10 cellular contexts compared by ENCODE assay signal in the genomic region with DNA sequence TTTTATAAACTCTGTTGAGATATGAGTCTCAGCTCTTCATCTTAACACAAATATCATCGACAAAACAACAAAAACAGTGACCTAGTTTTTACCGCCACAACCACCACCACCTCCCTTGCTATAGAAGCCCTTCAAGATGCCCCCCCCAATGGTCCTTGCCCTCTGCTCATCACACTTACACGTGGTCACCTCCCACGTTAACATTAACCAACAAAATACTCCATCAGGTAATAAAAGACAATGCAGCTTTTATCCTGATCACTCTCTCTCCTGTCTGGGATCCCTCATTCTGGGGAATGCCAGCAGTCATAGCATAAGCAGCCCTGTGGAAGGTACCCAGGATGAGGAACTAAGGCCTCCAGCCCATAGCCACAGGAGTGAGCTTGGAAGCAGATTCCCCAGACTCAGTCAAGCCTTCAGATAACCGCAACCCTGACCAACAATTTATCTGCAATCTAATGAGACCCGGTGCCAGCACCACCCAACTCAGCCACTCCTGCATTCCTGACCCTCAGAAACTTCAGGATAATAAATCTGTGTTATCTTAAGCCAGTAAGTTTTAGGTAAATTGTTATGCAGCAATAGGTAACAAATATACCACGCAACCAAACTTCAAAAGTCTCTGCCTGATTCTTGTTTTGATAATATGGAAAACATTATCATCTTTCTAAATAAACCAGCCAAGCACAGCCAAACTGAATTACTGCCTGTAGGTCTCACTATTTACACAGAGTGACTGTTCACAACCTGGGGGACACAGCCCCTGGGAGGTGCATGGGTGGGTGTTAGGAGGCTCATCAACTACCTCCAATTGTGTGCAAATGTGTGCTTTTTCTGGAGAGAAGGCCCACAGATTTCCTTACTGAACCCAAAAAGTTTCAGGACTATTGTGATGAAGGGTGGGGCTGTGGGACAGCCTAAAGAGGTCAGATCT. TPM values are rescaled to one million over a fixed set of nuclear protein-coding genes. Genes with fewer than 3 reads are reported as not detected.
DNase-seq lines count a peak whose midpoint lies in the region; ATAC-seq and TF ChIP-seq lines count a peak whose summit lies in the region.
"Had no signal": no experiment of that assay in that cellular context is flagged by ENCODE, and none has a peak within 500 bp of the region (broad histone marks: within the 10 kb centered on the region; RNA-seq: fewer than 3 reads in every experiment).

No MANE protein-coding gene starts in this region.

- no peaks in the 10 kb centered on the region for H3K79me2 ChIP-seq in mammary epithelial cell (ENCODE audit: insufficient read depth, low read length)

- H3K27me3 ChIP-seq in BLaER1: no peaks in the 10 kb centered on the region
- H3K27me3 ChIP-seq in mammary epithelial cell (ENCODE audit: insufficient read depth, low read length): no peaks in the 10 kb centered on the region
- no peaks in the 10 kb centered on the region for H3K27me3 ChIP-seq in neutrophil

- in situ Hi-C loops in mammary epithelial cell (cut with MboI; ENCODE audit: low sequenced_read_pairs in 2 of 2): no loop called here

- WGBS in mammary epithelial cell (ENCODE audit: low coverage, missing lambda C conversion rate): 66% methylated on average over 7 of the region's 7 CpGs

- H3K9me3 ChIP-seq in BLaER1 (no peaks in the 10 kb centered on the region), mammary epithelial cell (replicated peaks; ENCODE audit: insufficient read depth, low read length) (no peaks in the 10 kb centered on the region), neutrophil (no peaks in the 10 kb centered on the region)

- dilution Hi-C loops in mammary epithelial cell (cut with HindIII; ENCODE audit: low sequenced_read_pairs): no loop called here

- H3K27me3 Mint-ChIP-seq in activated CD4-positive, alpha-beta memory T cell treated with anti-CD3 and anti-CD28 coated beads, Interleukin-2, amount 10 ng/mL, durations not matched to agents 7 days and 5 days: peaks cover 21% of the 10 kb centered on the region

- POLR2A ChIA-PET in activated CD4-positive, alpha-beta memory T cell treated with anti-CD3 and anti-CD28 coated beads, Interleukin-2, amount 10 ng/mL, durations not matched to agents 7 days and 5 days (lab: Charles Lee): no interaction called here

- H3K4me1 ChIP-seq in BLaER1 (peaks cover 56% of the 10 kb centered on the region), mammary epithelial cell (ENCODE audit: insufficient read depth, low read length) (peaks cover 24% of the 10 kb centered on the region), neutrophil (ENCODE audit: control insufficient read depth in 1 of 2, insufficient read depth in 1 of 2, low read depth in 1 of 2, low read length in 1 of 2) (peaks cover 83 to 90% of the 10 kb centered on the region in 2 experiments)

- no peak for TF ChIP-seq CTCF in mammary epithelial cell (conservative IDR thresholded peaks at IDR 0.05 in 1 of 2, IDR thresholded peaks at IDR 0.05 in 1 of 2; ENCODE audit: extremely low read depth in 1 of 2, insufficient read depth in 1 of 2, low read depth in 1 of 2, low read length in 2 of 2)
- no peak for TF ChIP-seq CTCF in neutrophil (IDR thresholded peaks at IDR 0.05)

- no peaks in the 10 kb centered on the region for H3K36me3 ChIP-seq in BLaER1
- H3K36me3 ChIP-seq in mammary epithelial cell (ENCODE audit: insufficient read depth, low read length): no peaks in the 10 kb centered on the region
- H3K36me3 ChIP-seq in neutrophil: peaks cover 48% of the 10 kb centered on the region

- H3K4me3 Mint-ChIP-seq in activated CD4-positive, alpha-beta memory T cell treated with anti-CD3 and anti-CD28 coated beads, Interleukin-2, amount 10 ng/mL, durations not matched to agents 7 days and 5 days: no peak overlapping the region

- H3K4me3 ChIP-seq in BLaER1: no peak overlapping the region
- H3K4me3 ChIP-seq in mammary epithelial cell (replicated peaks in 1 of 3; ENCODE audit: insufficient read depth in 1 of 3, low read depth in 2 of 3, low read length in 3 of 3): no peak overlapping the region
- peak overlapping the region; percentile 12 to 45 for H3K4me3 ChIP-seq in neutrophil (ENCODE audit: low read depth in 1 of 2, low read length in 1 of 2)

- H4K20me1 ChIP-seq in BLaER1 (no peaks in the 10 kb centered on the region), mammary epithelial cell (ENCODE audit: insufficient read depth, low read length) (no peaks in the 10 kb centered on the region)

- ATAC-seq in GM21723 (IDR thresholded peaks at IDR 0.05; ENCODE audit: unreplicated experiment) (no peak), HG03439 (IDR thresholded peaks at IDR 0.05; ENCODE audit: unreplicated experiment) (no peak)

- no peaks in the 10 kb centered on the region for H3K36me3 Mint-ChIP-seq in activated CD4-positive, alpha-beta memory T cell treated with anti-CD3 and anti-CD28 coated beads, Interleukin-2, amount 10 ng/mL, durations not matched to agents 7 days and 5 days (ENCODE audit: low read depth)

- intact Hi-C loops in mammary epithelial cell (cut with micrococcal nuclease): no loop called here

- peak; percentile 19 for DNase-seq in MV-4-11 (lab: John Stamatoyannopoulos, UW)
- DNase-seq in mammary epithelial cell: peak; percentile 30
- DNase-seq in activated CD4-positive, alpha-beta memory T cell treated with anti-CD3 and anti-CD28 coated beads, Interleukin-2, amount 10 ng/mL, durations not matched to agents 7 days and 5 days: no peak
- DNase-seq in anterior cingulate cortex (lab: John Stamatoyannopoulos, UW): no peak
- DNase-seq: DMS153, NCI-H1436 treated with DMSO at 0.1 percent for 48 hours had no signal

- H3K27ac ChIP-seq in BLaER1 (peak overlapping the region; percentile 72; the same call in 1 of the 2 replicates), mammary epithelial cell (ENCODE audit: insufficient read depth, low read depth, low read length) (no peak overlapping the region), neutrophil (peak overlapping the region; percentile 66)

- H2AFZ ChIP-seq in mammary epithelial cell (ENCODE audit: low read depth, low read length): no peak overlapping the region

- H3K4me1 Mint-ChIP-seq in activated CD4-positive, alpha-beta memory T cell treated with anti-CD3 and anti-CD28 coated beads, Interleukin-2, amount 10 ng/mL, durations not matched to agents 7 days and 5 days: peaks cover 20% of the 10 kb centered on the region

- CTCF ChIA-PET in mammary epithelial cell (lab: Charles Lee; ENCODE audit: low non-redundant PET): no interaction called here
- CTCF ChIA-PET in activated CD4-positive, alpha-beta memory T cell treated with anti-CD3 and anti-CD28 coated beads, Interleukin-2, amount 10 ng/mL, durations not matched to agents 7 days and 5 days (lab: Charles Lee): interaction anchor here (0.6 to 1.6 kb wide), 2 partner anchors 37 to 78 kb away, joined by 3 read pairs; no protein-coding TSS in a partner anchor

- no peaks in the 10 kb centered on the region for H3K9me3 Mint-ChIP-seq in activated CD4-positive, alpha-beta memory T cell treated with anti-CD3 and anti-CD28 coated beads, Interleukin-2, amount 10 ng/mL, durations not matched to agents 7 days and 5 days

- H3K4me2 ChIP-seq in BLaER1 (peak overlapping the region; percentile 86), mammary epithelial cell (ENCODE audit: insufficient read depth, low read depth, low read length) (no peak overlapping the region)

- BruUV-seq in mammary epithelial cell (replicated peaks; lab: Mats Ljungman, UMichigan): no TSS peak

- H3K27ac Mint-ChIP-seq in activated CD4-positive, alpha-beta memory T cell treated with anti-CD3 and anti-CD28 coated beads, Interleukin-2, amount 10 ng/mL, durations not matched to agents 7 days and 5 days: no peak overlapping the region

- H3K9ac ChIP-seq in BLaER1: no peak overlapping the region; the same call in 1 of the 2 replicates
- no peak overlapping the region for H3K9ac ChIP-seq in mammary epithelial cell (ENCODE audit: insufficient read depth, low read length)

RNA-seq across cellular contexts. Expression of a gene that starts 6.1 kb away (rescaled TPM):
- total RNA-seq in mammary epithelial cell: under 1 TPM in 1 of 2 donors, not detected in 1; 0.42 TPM
- 0.01 TPM for polyA plus RNA-seq in mammary epithelial cell
- polyA minus RNA-seq in mammary epithelial cell: not detected
- total RNA-seq in activated CD4-positive, alpha-beta memory T cell treated with anti-CD3 and anti-CD28 coated beads, Interleukin-2, amount 10 ng/mL, durations not matched to agents 7 days and 5 days: 1 to 10 TPM; 1.1 to 1.7 TPM

Comparison
In these comparisons a context has a peak if more than half of its experiments do, and no peak if none do; other contexts are left out.
1. H3K4me3 ChIP-seq: peak in neutrophil (2 of 2); none in BLaER1 (single experiment) and mammary epithelial cell (0 of 3).
2. DNase-seq: peak in MV-4-11 (single experiment) and mammary epithelial cell (single experiment); none in activated CD4-positive, alpha-beta memory T cell treated with anti-CD3 and anti-CD28 coated beads, Interleukin-2, amount 10 ng/mL, durations not matched to agents 7 days and 5 days (single experiment) and anterior cingulate cortex (0 of 58).